Comparison of ENCODE assay signal across 18 cellular contexts in the genomic region with DNA sequence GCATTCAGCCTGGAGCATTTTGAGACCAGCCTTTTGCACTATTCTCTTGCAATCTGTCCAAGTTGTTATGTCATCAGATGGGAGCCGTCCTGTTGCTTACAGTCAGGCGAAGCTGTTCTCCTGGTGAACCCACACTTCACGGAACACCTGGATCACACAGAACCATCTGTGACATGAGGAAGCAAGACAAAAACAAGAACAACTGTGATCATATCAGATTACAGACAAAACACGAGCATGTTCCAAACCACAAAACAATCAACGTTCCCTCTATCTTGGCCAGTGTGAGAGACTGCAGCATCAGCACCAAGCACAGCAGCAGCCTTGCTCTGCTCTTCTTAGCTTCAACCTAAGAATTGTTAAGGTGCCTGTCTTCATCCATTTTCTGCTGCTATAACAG.
DNase-seq lines count a peak whose midpoint lies in the region; ATAC-seq lines count a peak whose summit lies in the region.
"Had no signal": no experiment of that assay in that cellular context is flagged by ENCODE, and none has a peak within 500 bp of the region (broad histone marks: within the 10 kb centered on the region; RNA-seq: fewer than 3 reads in every experiment).

No MANE protein-coding gene starts in this region.

- DNase-seq in CD4-positive, CD25-positive, alpha-beta regulatory T cell = no peak
- DNase-seq in DMS 273 (lab: John Stamatoyannopoulos, UW; ENCODE audit: unreplicated experiment) (peak; percentile 92), T-cell (peak in 6 of 34 experiments; percentile 6 to 71 (median 14)), NCI-H187 (lab: John Stamatoyannopoulos, UW) (no peak), cortex of kidney (lab: John Stamatoyannopoulos, UW) (no peak)
- peak in 5 of 9 donors; percentile 3 to 46 (median 20) for DNase-seq in naive thymus-derived CD4-positive, alpha-beta T cell
- DNase-seq: ACHN; AML-193; CD8-positive, alpha-beta T cell; EL; H7; Karpas-422; MG63; NCI-H1092 treated with DMSO at 0.1 percent for 48 hours; NCI-H226 had no signal

- CTCF ChIA-PET in T-cell (lab: Charles Lee) = no interaction called here
- CTCF ChIA-PET in naive thymus-derived CD4-positive, alpha-beta T cell (lab: Charles Lee) = no interaction called here

- H3K9me3 Mint-ChIP-seq in CD4-positive, CD25-positive, alpha-beta regulatory T cell = no peaks in the 10 kb centered on the region
- no peaks in the 10 kb centered on the region for H3K9me3 Mint-ChIP-seq in T-cell
- peaks cover 0 to 2% (median 0%) of the 10 kb centered on the region in 11 donors for H3K9me3 Mint-ChIP-seq in naive thymus-derived CD4-positive, alpha-beta T cell
- H3K9me3 Mint-ChIP-seq: CD8-positive, alpha-beta T cell; T-helper 2 cell treated with Interferon-gamma antibody and Interleukin-4, amounts not matched to agents 5 μg/mL and 100 μg/mL, for 36 hours had no signal

- H3K4me1 ChIP-seq in CD4-positive, CD25-positive, alpha-beta regulatory T cell (ENCODE audit: control insufficient read depth, insufficient read depth, low read length, poor library complexity, severe bottlenecking) = no peaks in the 10 kb centered on the region
- peaks cover 0 to 6% of the 10 kb centered on the region in 2 donors for H3K4me1 ChIP-seq in naive thymus-derived CD4-positive, alpha-beta T cell (ENCODE audit: control insufficient read depth in 2 of 2, insufficient read depth in 2 of 2, low read length in 2 of 2)
- H3K4me1 ChIP-seq: SJCRH30 had no signal

- no peak overlapping the region for H3K4me3 ChIP-seq in CD4-positive, CD25-positive, alpha-beta regulatory T cell (ENCODE audit: low read depth, low read length)
- no peak overlapping the region for H3K4me3 ChIP-seq in naive thymus-derived CD4-positive, alpha-beta T cell (ENCODE audit: low read length)
- H3K4me3 ChIP-seq: MG63, SJCRH30 had no signal

- intact Hi-C loops in naive thymus-derived CD4-positive, alpha-beta T cell (cut with micrococcal nuclease) = loop anchor here in 1 of 2 donors (10.0 kb wide), 1 partner anchor 74 kb away; no protein-coding TSS in a partner anchor

- H3K4me1 Mint-ChIP-seq in CD4-positive, CD25-positive, alpha-beta regulatory T cell = peaks cover 0 to 2% (median 0%) of the 10 kb centered on the region in 4 donors
- peaks cover 0 to 28% (median 6%) of the 10 kb centered on the region in 3 donors for H3K4me1 Mint-ChIP-seq in T-cell
- H3K4me1 Mint-ChIP-seq in naive thymus-derived CD4-positive, alpha-beta T cell = peaks cover 0 to 32% (median 7%) of the 10 kb centered on the region in 7 donors

- H3K36me3 Mint-ChIP-seq in CD4-positive, CD25-positive, alpha-beta regulatory T cell = no peaks in the 10 kb centered on the region
- H3K36me3 Mint-ChIP-seq in T-cell = no peaks in the 10 kb centered on the region
- peaks cover 0 to 4% (median 0%) of the 10 kb centered on the region in 5 donors for H3K36me3 Mint-ChIP-seq in naive thymus-derived CD4-positive, alpha-beta T cell
- H3K36me3 Mint-ChIP-seq: CD8-positive, alpha-beta T cell had no signal

- H3K4me3 Mint-ChIP-seq in CD4-positive, CD25-positive, alpha-beta regulatory T cell = no peak overlapping the region
- H3K4me3 Mint-ChIP-seq in T-cell = no peak overlapping the region
- H3K4me3 Mint-ChIP-seq in naive thymus-derived CD4-positive, alpha-beta T cell = no peak overlapping the region
- H3K4me3 Mint-ChIP-seq: CD8-positive, alpha-beta T cell; T-helper 2 cell treated with Interferon-gamma antibody and Interleukin-4, amounts not matched to agents 5 μg/mL and 100 μg/mL, for 36 hours had no signal

- POLR2A ChIA-PET in T-cell (lab: Charles Lee) = no interaction called here
- POLR2A ChIA-PET in naive thymus-derived CD4-positive, alpha-beta T cell (lab: Charles Lee) = interaction anchor here (0.6 to 1.0 kb wide), 3 partner anchors 20 to 178 kb away, joined by 3 to 4 read pairs (median 3); no protein-coding TSS in a partner anchor

- H3K36me3 ChIP-seq in CD4-positive, CD25-positive, alpha-beta regulatory T cell (ENCODE audit: control insufficient read depth, insufficient read depth, low read length) = no peaks in the 10 kb centered on the region
- no peaks in the 10 kb centered on the region for H3K36me3 ChIP-seq in naive thymus-derived CD4-positive, alpha-beta T cell (ENCODE audit: control insufficient read depth in 2 of 3, insufficient read depth in 3 of 3, low read length in 3 of 3)
- H3K36me3 ChIP-seq: MG63, SJCRH30 had no signal

- ATAC-seq in CD4-positive, CD25-positive, alpha-beta regulatory T cell (ENCODE audit: low read depth in 2 of 2) = no peak
- ATAC-seq in T-cell (replicated peaks in 1 of 4) (peak in 3 of 4 experiments; percentile 19 to 71 (median 40)), HG02623 (IDR thresholded peaks at IDR 0.05; ENCODE audit: unreplicated experiment) (no peak)
- peak; percentile 27 for ATAC-seq in naive thymus-derived CD4-positive, alpha-beta T cell
- ATAC-seq: CD8-positive, alpha-beta T cell had no signal

- no peaks in the 10 kb centered on the region for H3K9me3 ChIP-seq in CD4-positive, CD25-positive, alpha-beta regulatory T cell (ENCODE audit: control insufficient read depth in 2 of 2, low read length in 2 of 2)
- H3K9me3 ChIP-seq in naive thymus-derived CD4-positive, alpha-beta T cell (ENCODE audit: control insufficient read depth in 2 of 3, low read length in 3 of 3) = no peaks in the 10 kb centered on the region
- H3K9me3 ChIP-seq: MG63, SJCRH30 had no signal

- H3K27ac Mint-ChIP-seq in CD4-positive, CD25-positive, alpha-beta regulatory T cell = peak overlapping the region in 2 of 3 donors; percentile 7 to 29
- H3K27ac Mint-ChIP-seq in T-cell = peak overlapping the region; percentile 61 to 75
- peak overlapping the region in 6 of 9 donors; percentile 12 to 93 (median 28) for H3K27ac Mint-ChIP-seq in naive thymus-derived CD4-positive, alpha-beta T cell
- H3K27ac Mint-ChIP-seq: CD8-positive, alpha-beta T cell; T-helper 2 cell treated with Interferon-gamma antibody and Interleukin-4, amounts not matched to agents 5 μg/mL and 100 μg/mL, for 36 hours had no signal

- no peak overlapping the region for H3K27ac ChIP-seq in CD4-positive, CD25-positive, alpha-beta regulatory T cell (ENCODE audit: insufficient read depth, low read length, poor library complexity, severe bottlenecking)
- no peak overlapping the region for H3K27ac ChIP-seq in naive thymus-derived CD4-positive, alpha-beta T cell (ENCODE audit: low read depth, low read length)
- H3K27ac ChIP-seq: SJCRH30 had no signal

- H3K27me3 Mint-ChIP-seq in CD4-positive, CD25-positive, alpha-beta regulatory T cell = peaks cover 6% of the 10 kb centered on the region
- peaks cover 6 to 7% of the 10 kb centered on the region in 2 donors for H3K27me3 Mint-ChIP-seq in T-cell
- H3K27me3 Mint-ChIP-seq in naive thymus-derived CD4-positive, alpha-beta T cell = peaks cover 0 to 6% (median 0%) of the 10 kb centered on the region in 5 donors

- no peaks in the 10 kb centered on the region for H3K27me3 ChIP-seq in CD4-positive, CD25-positive, alpha-beta regulatory T cell (ENCODE audit: control insufficient read depth, insufficient read depth, low read length)
- no peaks in the 10 kb centered on the region for H3K27me3 ChIP-seq in naive thymus-derived CD4-positive, alpha-beta T cell (ENCODE audit: control insufficient read depth in 2 of 2, insufficient read depth in 2 of 2, low read length in 2 of 2)
- H3K27me3 ChIP-seq: MG63, SJCRH30 had no signal

Comparison
In these comparisons a context has a peak if more than half of its experiments do, and no peak if none do; other contexts are left out.
1. ATAC-seq: peak in T-cell (3 of 4) and naive thymus-derived CD4-positive, alpha-beta T cell (single experiment); none in CD4-positive, CD25-positive, alpha-beta regulatory T cell (0 of 2) and HG02623 (single experiment).
2. DNase-seq: peak in DMS 273 (single experiment) and naive thymus-derived CD4-positive, alpha-beta T cell (5 of 9); none in CD4-positive, CD25-positive, alpha-beta regulatory T cell (0 of 3), NCI-H187 (0 of 2) and cortex of kidney (single experiment).
3. H3K27ac Mint-ChIP-seq: peak in every context shown above with its lines; median percentile 68 in T-cell; 28 in naive thymus-derived CD4-positive, alpha-beta T cell; 18 in CD4-positive, CD25-positive, alpha-beta regulatory T cell.